Comparison of ENCODE assay signal across 22 cellular contexts in genomic region chr15:69820819-69821218, GRCh38.
A peak's percentile ranks its signal among the peaks of the same experiment; 100 is the strongest.
DNase-seq lines count a peak whose midpoint lies in the region; ATAC-seq and TF ChIP-seq lines count a peak whose summit lies in the region.
"Had no signal": no experiment of that assay in that cellular context is flagged by ENCODE, and none has a peak within 500 bp of the region (broad histone marks: within the 10 kb centered on the region; RNA-seq: fewer than 3 reads in every experiment).

No MANE protein-coding gene starts in this region.

- no peak overlapping the region for H3K18ac ChIP-seq in mesenchymal stem cell (ENCODE audit: low read depth in 1 of 2, low read length in 2 of 2)

- no peak for ATAC-seq in GM18870 (IDR thresholded peaks at IDR 0.05; ENCODE audit: unreplicated experiment)
- ATAC-seq: left colon, mucosa of descending colon, right cardiac atrium had no signal

- no peaks in the 10 kb centered on the region for H3K79me1 ChIP-seq in mesenchymal stem cell (replicated peaks; ENCODE audit: low read length, poor library complexity, severe bottlenecking)

- no peak overlapping the region for H3K23ac ChIP-seq in mesenchymal stem cell (ENCODE audit: low read length in 2 of 2)

- no peak overlapping the region for H2BK15ac ChIP-seq in mesenchymal stem cell (ENCODE audit: low read depth, poor library complexity, severe bottlenecking)

- peak; percentile 90 for DNase-seq in ELF-1 (ENCODE audit: low read depth, low spot score)
- DNase-seq in NCI-H510A (lab: John Stamatoyannopoulos, UW) = peak; percentile 36
- DNase-seq in chondrocyte (ENCODE audit: low spot score) = no peak
- peak; percentile 86 for DNase-seq in mesenchymal stem cell
- no peak for DNase-seq in hypothalamus (lab: John Stamatoyannopoulos, UW)
- no peak for DNase-seq in D341Med (ENCODE audit: low spot score)
- no peak for DNase-seq in amygdala (lab: John Stamatoyannopoulos, UW)
- DNase-seq: ACHN; activated B cell treated with CpG ODN at 0.5 μM for 24 hours; activated T-cell treated with anti-CD3 and anti-CD28 coated beads, Interleukin-2, amount 50 U/mL, for 48 hours; dermis blood vessel endothelial cell; HFFc6; Kasumi-1; left colon; mucosa of descending colon; NCI-H1092 treated with DMSO at 0.1 percent for 48 hours; right cardiac atrium; stimulated activated CD4-positive, alpha-beta T cell treated with anti-CD3 and anti-CD28 coated beads, Interleukin-15, amount 100 ng/mL, for 24 hours had no signal

- no peak overlapping the region for H3K9ac ChIP-seq in mesenchymal stem cell (ENCODE audit: low read length)

- H3K4ac ChIP-seq in mesenchymal stem cell (ENCODE audit: low read depth in 1 of 2, low read length in 2 of 2) = no peak overlapping the region

- H2AFZ ChIP-seq in mesenchymal stem cell (ENCODE audit: low read depth, low read length) = no peak overlapping the region

- peak overlapping the region; percentile 46 for H3K27ac Mint-ChIP-seq in chondrocyte (ENCODE audit: unreplicated experiment)
- H3K27ac Mint-ChIP-seq: activated B cell treated with CpG ODN at 0.5 μM for 24 hours; activated naive CD4-positive, alpha-beta T cell treated with anti-CD3 and anti-CD28 coated beads, Interleukin-2, amount 50 U/mL, for 24 hours; HFFc6 had no signal

- H2BK120ac ChIP-seq in mesenchymal stem cell (ENCODE audit: low read depth, low read length) = no peak overlapping the region

- no peak for TF ChIP-seq CTCF in chondrocyte (IDR thresholded peaks at IDR 0.05)

- H4K8ac ChIP-seq in mesenchymal stem cell (ENCODE audit: low read length) = no peak overlapping the region

- no peaks in the 10 kb centered on the region for H3K36me3 Mint-ChIP-seq in chondrocyte (ENCODE audit: low read depth)
- H3K36me3 Mint-ChIP-seq: activated naive CD4-positive, alpha-beta T cell treated with anti-CD3 and anti-CD28 coated beads, Interleukin-2, amount 50 U/mL, for 24 hours had no signal

- peaks cover 14% of the 10 kb centered on the region for H3K4me1 Mint-ChIP-seq in chondrocyte (ENCODE audit: low read depth)
- H3K4me1 Mint-ChIP-seq: activated B cell treated with CpG ODN at 0.5 μM for 24 hours had no signal

- no peak overlapping the region for H3K4me3 ChIP-seq in mesenchymal stem cell (ENCODE audit: insufficient read depth in 1 of 2, low read depth in 1 of 2, low read length in 2 of 2)
- H3K4me3 ChIP-seq: mucosa of descending colon had no signal

- peak overlapping the region in 1 of 2 experiments; percentile 70 for H2BK12ac ChIP-seq in mesenchymal stem cell (ENCODE audit: low read length in 2 of 2)

- H3K14ac ChIP-seq in mesenchymal stem cell (ENCODE audit: low read length in 2 of 2) = no peak overlapping the region

- no peaks in the 10 kb centered on the region for H3K36me3 ChIP-seq in mesenchymal stem cell (ENCODE audit: control insufficient read depth in 1 of 2, insufficient read depth in 2 of 2, low read depth in 1 of 2, low read length in 2 of 2)
- H3K36me3 ChIP-seq: neutrophil had no signal

- no peak overlapping the region for H2AK5ac ChIP-seq in mesenchymal stem cell (ENCODE audit: low read length, severe bottlenecking)

- no peaks in the 10 kb centered on the region for H3K9me3 ChIP-seq in mesenchymal stem cell (ENCODE audit: control insufficient read depth, low read length)
- H3K9me3 ChIP-seq: mucosa of descending colon, neutrophil had no signal

- no peak overlapping the region for H4K91ac ChIP-seq in mesenchymal stem cell (ENCODE audit: low read length)

- no peak overlapping the region for H3K4me3 Mint-ChIP-seq in chondrocyte (ENCODE audit: unreplicated experiment)
- H3K4me3 Mint-ChIP-seq: activated B cell treated with CpG ODN at 0.5 μM for 24 hours; activated naive CD4-positive, alpha-beta T cell treated with anti-CD3 and anti-CD28 coated beads, Interleukin-2, amount 50 U/mL, for 24 hours; HFFc6 had no signal

- H3K27me3 ChIP-seq in mesenchymal stem cell (ENCODE audit: control insufficient read depth in 1 of 2, insufficient read depth in 1 of 2, low read length in 2 of 2) = peaks cover 11 to 84% of the 10 kb centered on the region in 2 experiments
- H3K27me3 ChIP-seq: neutrophil had no signal

- H3K4me2 ChIP-seq in mesenchymal stem cell (ENCODE audit: low read length, poor library complexity, severe bottlenecking) = no peak overlapping the region

- peaks cover 4% of the 10 kb centered on the region for H3K4me1 ChIP-seq in mesenchymal stem cell (ENCODE audit: control insufficient read depth, insufficient read depth, low read depth, low read length)

- 33% methylated on average over 7 of the region's 7 CpGs for WGBS in mesenchymal stem cell

- H3K27ac ChIP-seq in mesenchymal stem cell (ENCODE audit: low read length, poor library complexity, severe bottlenecking) = peak overlapping the region; percentile 36
- H3K27ac ChIP-seq: C4-2B, neutrophil had no signal

- no peaks in the 10 kb centered on the region for H3K9me3 Mint-ChIP-seq in chondrocyte (ENCODE audit: low read depth)
- H3K9me3 Mint-ChIP-seq: activated B cell treated with CpG ODN at 0.5 μM for 24 hours; activated naive CD4-positive, alpha-beta T cell treated with anti-CD3 and anti-CD28 coated beads, Interleukin-2, amount 50 U/mL, for 24 hours; HFFc6 had no signal

- peaks cover 4% of the 10 kb centered on the region for H3K27me3 Mint-ChIP-seq in chondrocyte (ENCODE audit: low read depth)

- H2BK5ac ChIP-seq in mesenchymal stem cell (ENCODE audit: low read depth, low read length, poor library complexity, severe bottlenecking) = no peak overlapping the region

Comparison
In these comparisons a context has a peak if more than half of its experiments do, and no peak if none do; other contexts are left out.
1. DNase-seq: peak in ELF-1 (single experiment), NCI-H510A (single experiment) and mesenchymal stem cell (single experiment); none in chondrocyte (single experiment), hypothalamus (0 of 51), D341Med (single experiment) and amygdala (0 of 56).